In the genomic region with DNA sequence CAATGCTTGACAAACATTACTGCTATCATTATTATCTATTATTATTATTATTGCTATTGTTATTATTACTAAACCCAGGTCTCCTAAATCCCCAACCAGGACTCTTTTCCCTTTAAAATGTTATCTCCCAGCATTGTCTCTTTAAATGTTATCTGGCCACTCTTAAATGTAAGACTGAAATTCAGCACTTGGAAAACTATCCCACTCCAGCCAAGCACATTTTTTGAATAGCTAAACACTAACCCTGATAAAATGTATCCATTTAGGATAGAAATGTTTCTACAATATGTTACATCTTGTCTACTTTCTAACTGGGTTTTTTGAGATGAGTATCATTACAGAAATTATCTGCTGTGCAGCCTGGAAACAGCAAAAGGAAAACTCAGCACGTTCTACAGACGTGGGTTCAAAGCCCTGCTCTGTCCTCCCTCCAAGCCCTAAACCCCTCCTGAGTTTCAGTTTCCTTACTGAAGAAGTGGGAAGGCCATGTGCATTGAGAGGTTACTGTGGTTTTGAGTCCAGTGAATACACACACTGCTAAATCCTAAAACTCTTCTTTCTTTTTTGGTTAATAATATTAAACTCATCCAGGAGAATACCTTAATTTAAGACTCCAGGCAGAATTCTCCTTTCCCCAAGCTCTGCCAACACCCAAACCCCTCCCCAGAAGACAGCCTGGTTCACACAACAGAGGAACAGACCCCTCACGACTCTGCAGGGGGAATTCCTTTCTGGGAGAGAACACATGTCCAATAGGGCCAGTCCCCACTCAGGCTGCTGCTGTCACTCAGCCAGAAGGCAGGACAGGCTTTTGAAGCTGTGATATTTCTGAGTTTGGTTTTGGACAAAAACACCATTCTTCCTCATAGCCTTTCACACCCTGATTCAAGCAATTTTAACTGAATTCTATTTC, we compare ENCODE assay signal across 15 cellular contexts.
DNase-seq lines count a peak whose midpoint lies in the region; ATAC-seq and TF ChIP-seq lines count a peak whose summit lies in the region.
"Had no signal": no experiment of that assay in that cellular context is flagged by ENCODE, and none has a peak within 500 bp of the region (broad histone marks: within the 10 kb centered on the region; RNA-seq: fewer than 3 reads in every experiment).

No MANE protein-coding gene starts in this region.

- H3K4me1 ChIP-seq in MM.1S (ENCODE audit: low read length): peaks cover 57% of the 10 kb centered on the region
- no peaks in the 10 kb centered on the region for H3K4me1 ChIP-seq in effector memory CD4-positive, alpha-beta T cell (ENCODE audit: control insufficient read depth, insufficient read depth, low read length, poor library complexity, severe bottlenecking)
- H3K4me1 ChIP-seq: vagina had no signal

- TF ChIP-seq CTCF in GM10248 (IDR thresholded peaks at IDR 0.05; ENCODE audit: control extremely low read depth, extremely low read depth, low read depth, missing control alignments) (no peak), MM.1S (IDR thresholded peaks at IDR 0.05; ENCODE audit: low read length) (no peak), nephron (IDR thresholded peaks at IDR 0.05; ENCODE audit: unreplicated experiment in 3 of 3) (no peak)

- ATAC-seq in HG03175 (IDR thresholded peaks at IDR 0.05; ENCODE audit: unreplicated experiment): no peak

- peak overlapping the region; percentile 20 to 79 (median 73) for H3K27ac Mint-ChIP-seq in nephron
- H3K27ac Mint-ChIP-seq: activated CD4-positive, alpha-beta memory T cell treated with anti-CD3 and anti-CD28 coated beads for 36 hours; activated naive CD4-positive, alpha-beta T cell treated with anti-CD3 and anti-CD28 coated beads, Interleukin-2, amount 50 U/mL, for 72 hours had no signal

- peaks cover 42% of the 10 kb centered on the region for H3F3A ChIP-seq in MM.1S (ENCODE audit: insufficient read depth, low read length)

- H3K27me3 Mint-ChIP-seq in nephron (ENCODE audit: low read depth): peaks cover 4% of the 10 kb centered on the region
- H3K27me3 Mint-ChIP-seq: activated CD4-positive, alpha-beta memory T cell treated with anti-CD3 and anti-CD28 coated beads for 36 hours had no signal

- H3K4me3 Mint-ChIP-seq in nephron: peak overlapping the region in 1 of 3 experiments; percentile 13
- H3K4me3 Mint-ChIP-seq: activated CD4-positive, alpha-beta memory T cell treated with anti-CD3 and anti-CD28 coated beads for 36 hours; CD8-positive, alpha-beta memory T cell had no signal

- POLR2A ChIA-PET in GM10248 (lab: Yijun Ruan, JAX): interaction anchor here (0.5 kb wide), 1 partner anchor 232 kb away, joined by 3 read pairs; no protein-coding TSS in a partner anchor

- H3K4me3 ChIP-seq in MM.1S (ENCODE audit: low read length): 0 out of 2 replicates have a peak overlapping the region, but pooled peaks have one; percentile 2
- H3K4me3 ChIP-seq in effector memory CD4-positive, alpha-beta T cell (ENCODE audit: insufficient read depth, low read depth, low read length, poor library complexity, severe bottlenecking): no peak overlapping the region
- H3K4me3 ChIP-seq: vagina had no signal

- H2AFZ ChIP-seq in MM.1S (ENCODE audit: low read length): peak overlapping the region; percentile 69

- peak overlapping the region; percentile 62 for H3K27ac ChIP-seq in MM.1S (ENCODE audit: low read length)
- H3K27ac ChIP-seq in effector memory CD4-positive, alpha-beta T cell (ENCODE audit: insufficient read depth, low read length, poor library complexity, severe bottlenecking): no peak overlapping the region
- H3K27ac ChIP-seq: HL-60, vagina had no signal

- no peaks in the 10 kb centered on the region for H3K36me3 ChIP-seq in MM.1S (replicated peaks; ENCODE audit: insufficient read depth, low read length)
- H3K36me3 ChIP-seq in effector memory CD4-positive, alpha-beta T cell (ENCODE audit: control insufficient read depth, insufficient read depth, low read length): no peaks in the 10 kb centered on the region
- H3K36me3 ChIP-seq: vagina had no signal

- CTCF ChIA-PET in GM10248 (lab: Yijun Ruan, JAX): interaction anchor here (1.1 kb wide), 1 partner anchor 65 kb away, joined by 3 read pairs; no protein-coding TSS in a partner anchor

- no peaks in the 10 kb centered on the region for H4K20me1 ChIP-seq in MM.1S (ENCODE audit: insufficient read depth, low read length)

- peak overlapping the region; percentile 62 for H3K4me2 ChIP-seq in MM.1S (ENCODE audit: low read depth, low read length)

- no peaks in the 10 kb centered on the region for H3K9me2 ChIP-seq in MM.1S (replicated peaks; ENCODE audit: insufficient read depth, low read length)

- H3K9me3 ChIP-seq in MM.1S (replicated peaks; ENCODE audit: insufficient read depth, low read length): no peaks in the 10 kb centered on the region
- no peaks in the 10 kb centered on the region for H3K9me3 ChIP-seq in effector memory CD4-positive, alpha-beta T cell (ENCODE audit: control insufficient read depth, low read length)
- H3K9me3 ChIP-seq: vagina had no signal

- DNase-seq in GM10248 (ENCODE audit: extremely low spot score): peak; percentile 34
- DNase-seq in MM.1S: peak; percentile 30
- DNase-seq in dedifferentiated amniotic fluid mesenchymal stem cell (ENCODE audit: extremely low spot score): peak; percentile 33
- no peak for DNase-seq in ecto neural progenitor cell (ENCODE audit: low spot score)
- DNase-seq in effector memory CD4-positive, alpha-beta T cell: no peak
- DNase-seq in NCI-H2081 treated with DMSO at 0.1 percent for 48 hours (lab: John Stamatoyannopoulos, UW): no peak
- DNase-seq: activated CD4-positive, alpha-beta memory T cell treated with anti-CD3 and anti-CD28 coated beads for 36 hours; CD8-positive, alpha-beta memory T cell; NCI-H1092; small intestine had no signal

- H3K79me2 ChIP-seq in MM.1S (ENCODE audit: low read length): no peaks in the 10 kb centered on the region

- peaks cover 70% of the 10 kb centered on the region for H3K4me1 Mint-ChIP-seq in nephron

- no peaks in the 10 kb centered on the region for H3K36me3 Mint-ChIP-seq in nephron (ENCODE audit: low read depth)
- H3K36me3 Mint-ChIP-seq: activated CD4-positive, alpha-beta memory T cell treated with anti-CD3 and anti-CD28 coated beads for 36 hours; activated naive CD4-positive, alpha-beta T cell treated with anti-CD3 and anti-CD28 coated beads, Interleukin-2, amount 50 U/mL, for 72 hours; CD8-positive, alpha-beta memory T cell had no signal

- no peaks in the 10 kb centered on the region for H3K9me3 Mint-ChIP-seq in nephron
- H3K9me3 Mint-ChIP-seq: activated CD4-positive, alpha-beta memory T cell treated with anti-CD3 and anti-CD28 coated beads for 36 hours; activated naive CD4-positive, alpha-beta T cell treated with anti-CD3 and anti-CD28 coated beads, Interleukin-2, amount 50 U/mL, for 72 hours; CD8-positive, alpha-beta memory T cell had no signal

- peak overlapping the region; percentile 6; the same call in 1 of the 2 replicates for H3K9ac ChIP-seq in MM.1S (ENCODE audit: low read length)

- no peaks in the 10 kb centered on the region for H3K27me3 ChIP-seq in MM.1S (replicated peaks; ENCODE audit: insufficient read depth, low read length)
- no peaks in the 10 kb centered on the region for H3K27me3 ChIP-seq in effector memory CD4-positive, alpha-beta T cell (replicated peaks; ENCODE audit: control insufficient read depth, insufficient read depth, low read length, poor library complexity, severe bottlenecking)
- H3K27me3 ChIP-seq: vagina had no signal

Comparison
In these comparisons a context has a peak if more than half of its experiments do, and no peak if none do; other contexts are left out.
1. DNase-seq: peak in GM10248 (single experiment), MM.1S (single experiment) and dedifferentiated amniotic fluid mesenchymal stem cell (single experiment); none in ecto neural progenitor cell (single experiment), effector memory CD4-positive, alpha-beta T cell (0 of 3) and NCI-H2081 treated with DMSO at 0.1 percent for 48 hours (single experiment).